ENCODE assay signal across 8 cellular contexts in the genomic region with DNA sequence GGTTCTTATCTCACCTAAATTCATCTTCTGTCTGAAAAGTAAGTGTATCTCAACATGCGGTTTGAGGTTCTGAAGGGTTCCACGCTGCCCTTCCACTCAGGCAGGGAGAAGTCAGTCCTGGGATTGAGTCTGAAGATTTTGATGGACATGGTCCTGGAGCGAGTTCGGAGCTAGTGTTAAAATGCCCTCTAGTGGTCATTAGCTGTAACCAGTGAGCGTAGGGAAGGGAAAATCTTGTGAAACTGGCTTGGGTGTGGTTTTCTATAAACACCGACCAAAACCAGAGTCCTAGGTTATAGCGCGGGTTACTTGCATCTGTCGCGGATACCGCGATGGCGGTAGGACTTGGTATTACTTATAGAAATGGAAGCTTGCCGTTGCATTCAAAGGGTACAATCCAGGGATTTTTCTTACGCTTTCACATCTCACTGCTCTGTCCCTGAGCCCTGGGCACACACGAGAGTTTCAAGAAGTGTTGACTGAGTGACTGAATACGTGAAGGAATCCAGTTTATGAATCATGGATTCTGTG.
DNase-seq lines count a peak whose midpoint lies in the region; ATAC-seq and TF ChIP-seq lines count a peak whose summit lies in the region.

No MANE protein-coding gene starts in this region.

- no peaks in the 10 kb centered on the region for H3K79me2 ChIP-seq in mammary epithelial cell (ENCODE audit: insufficient read depth, low read length)

- in situ Hi-C loops in mammary epithelial cell (cut with MboI; ENCODE audit: low sequenced_read_pairs in 2 of 2): no loop called here
- in situ Hi-C loops in transverse colon (cut with MboI; ENCODE audit: low pct_ligation_motif_present in 1 of 4, low pct_unique_long_range_greater_than_20kb in 1 of 4, low sequenced_read_pairs in 3 of 4): no loop called here

- intact Hi-C loops in mammary epithelial cell (cut with micrococcal nuclease): loop anchor here (1.0 kb wide), 1 partner anchor 695 kb away; no protein-coding TSS in a partner anchor
- intact Hi-C loops in transverse colon (cut with DNase I; ENCODE audit: low total_unique reads): no loop called here

- TF ChIP-seq CTCF in GM20000 (IDR thresholded peaks at IDR 0.05; ENCODE audit: extremely low read depth, missing control alignments) (peak; percentile 83), mammary epithelial cell (conservative IDR thresholded peaks at IDR 0.05 in 1 of 2, IDR thresholded peaks at IDR 0.05 in 1 of 2; ENCODE audit: extremely low read depth in 1 of 2, insufficient read depth in 1 of 2, low read depth in 1 of 2, low read length in 2 of 2) (peak; percentile 88), kidney epithelial cell (IDR thresholded peaks at IDR 0.05; ENCODE audit: insufficient read depth, low read length, poor library complexity, severe bottlenecking) (peak; percentile 90), transverse colon (IDR thresholded peaks at IDR 0.05) (peak; percentile 65 to 80 (median 72))

- TF ChIP-seq EP300 in transverse colon (IDR thresholded peaks at IDR 0.05; ENCODE audit: low read depth): no peak

- H3K27me3 ChIP-seq in mammary epithelial cell (ENCODE audit: insufficient read depth, low read length): no peaks in the 10 kb centered on the region
- no peaks in the 10 kb centered on the region for H3K27me3 ChIP-seq in kidney epithelial cell (ENCODE audit: control insufficient read depth, insufficient read depth, low read length)
- H3K27me3 ChIP-seq in transverse colon: peaks cover 13% of the 10 kb centered on the region

- H3K9me3 ChIP-seq in mammary epithelial cell (replicated peaks; ENCODE audit: insufficient read depth, low read length) (no peaks in the 10 kb centered on the region), transverse colon (no peaks in the 10 kb centered on the region)

- CTCF ChIA-PET in mammary epithelial cell (lab: Charles Lee; ENCODE audit: low non-redundant PET): interaction anchor here (0.6 to 0.9 kb wide), 2 partner anchors 58 to 703 kb away, joined by 7 to 9 read pairs; no protein-coding TSS in a partner anchor

- DNase-seq in EH (ENCODE audit: low read depth) (peak; percentile 10), GM20000 (ENCODE audit: low spot score) (peak; percentile 54), NCI-H526 (lab: John Stamatoyannopoulos, UW) (peak; percentile 76 to 91), mammary epithelial cell (peak; percentile 55), kidney epithelial cell (ENCODE audit: low read depth) (peak; percentile 12), transverse colon (peak; percentile 23)
- no peak for DNase-seq in activated naive CD4-positive, alpha-beta T cell (lab: John Stamatoyannopoulos, UW)

- no peak for TF ChIP-seq POLR2A in transverse colon (IDR thresholded peaks at IDR 0.05)

- peak overlapping the region; percentile 25 for H3K4me2 ChIP-seq in mammary epithelial cell (ENCODE audit: insufficient read depth, low read depth, low read length)

- no peaks in the 10 kb centered on the region for H3K4me1 ChIP-seq in mammary epithelial cell (ENCODE audit: insufficient read depth, low read length)
- H3K4me1 ChIP-seq in transverse colon: peaks cover 0 to 10% (median 2%) of the 10 kb centered on the region in 4 donors

- 8% methylated on average over 16 of the region's 17 CpGs for WGBS in mammary epithelial cell (ENCODE audit: low coverage, missing lambda C conversion rate)
- 3 to 10% methylated on average over 4 to 17 of the region's 17 CpGs for WGBS in transverse colon (ENCODE audit: low coverage in 1 of 2), 2 donors

- H3K4me3 ChIP-seq in mammary epithelial cell (replicated peaks in 1 of 3; ENCODE audit: insufficient read depth in 1 of 3, low read depth in 2 of 3, low read length in 3 of 3) (no peak overlapping the region), kidney epithelial cell (ENCODE audit: low read depth, low read length) (no peak overlapping the region), transverse colon (no peak overlapping the region)

- no peaks in the 10 kb centered on the region for H4K20me1 ChIP-seq in mammary epithelial cell (ENCODE audit: insufficient read depth, low read length)

- dilution Hi-C loops in mammary epithelial cell (cut with HindIII; ENCODE audit: low sequenced_read_pairs): no loop called here

- H2AFZ ChIP-seq in mammary epithelial cell (ENCODE audit: low read depth, low read length): peak overlapping the region; percentile 23

- H3K9ac ChIP-seq in mammary epithelial cell (ENCODE audit: insufficient read depth, low read length): no peak overlapping the region

- ATAC-seq in HG03460 (IDR thresholded peaks at IDR 0.05; ENCODE audit: unreplicated experiment): peak; percentile 77

- no peak overlapping the region for H3K27ac ChIP-seq in mammary epithelial cell (ENCODE audit: insufficient read depth, low read depth, low read length)
- H3K27ac ChIP-seq in transverse colon: no peak overlapping the region

- H3K36me3 ChIP-seq in mammary epithelial cell (ENCODE audit: insufficient read depth, low read length): no peaks in the 10 kb centered on the region
- no peaks in the 10 kb centered on the region for H3K36me3 ChIP-seq in kidney epithelial cell (ENCODE audit: control insufficient read depth, insufficient read depth, low read length)
- no peaks in the 10 kb centered on the region for H3K36me3 ChIP-seq in transverse colon

- no TSS peak for BruUV-seq in mammary epithelial cell (replicated peaks; lab: Mats Ljungman, UMichigan)

Comparison
In these comparisons a context has a peak if more than half of its experiments do, and no peak if none do; other contexts are left out.
1. DNase-seq: peak in EH (single experiment), GM20000 (single experiment), NCI-H526 (2 of 2), mammary epithelial cell (single experiment), kidney epithelial cell (single experiment) and transverse colon (single experiment); none in activated naive CD4-positive, alpha-beta T cell (0 of 4).
2. Peak in every context shown above with its lines, with median percentiles within 50 percentile points of each other: CTCF ChIP-seq.